ENCODE assay signal across 8 cellular contexts in genomic region chr3:161104561-161105551, GRCh38. TPM values are rescaled to one million over a fixed set of nuclear protein-coding genes. Genes with fewer than 3 reads are reported as not detected.
DNase-seq lines count a peak whose midpoint lies in the region; ATAC-seq and TF ChIP-seq lines count a peak whose summit lies in the region.

TSS of gene B3GALNT1 (minus strand) at chr3:161105349. CDS start at chr3:161086754, 18,595 bp downstream.

- DNase-seq in AG20443 (ENCODE audit: low spot score) = peak; percentile 67
- DNase-seq in NCI-H748 treated with DMSO at 0.1 percent for 48 hours (lab: John Stamatoyannopoulos, UW) = peak; percentile 21
- peak in 48 of 58 donors; percentile 5 to 82 (median 46) for DNase-seq in anterior cingulate cortex (lab: John Stamatoyannopoulos, UW)
- no peak for DNase-seq in right atrium auricular region (ENCODE audit: low spot score)
- DNase-seq in posterior cingulate gyrus = peak; percentile 22 to 92 (median 48)
- DNase-seq in NCI-H2196 (lab: John Stamatoyannopoulos, UW; ENCODE audit: unreplicated experiment) = no peak

- H3K27me3 ChIP-seq in right atrium auricular region = no peaks in the 10 kb centered on the region

- H3K9me3 ChIP-seq in right atrium auricular region = no peaks in the 10 kb centered on the region

- peaks cover 4% of the 10 kb centered on the region for H3K36me3 ChIP-seq in right atrium auricular region

- TF ChIP-seq CTCF in right atrium auricular region (IDR thresholded peaks at IDR 0.05) = peak in 1 of 2 donors; percentile 7

- peak within 1 kb of the TSS; percentile 87 to 88 for H3K27ac ChIP-seq in right atrium auricular region

- peak within 1 kb of the TSS; percentile 70 to 80 for H3K4me3 ChIP-seq in right atrium auricular region

- intact Hi-C loops in posterior cingulate gyrus (cut with DNase I) = loop anchor here (10.0 kb wide), 1 partner anchor 110 kb away; no protein-coding TSS in a partner anchor

- H3K4me1 ChIP-seq in right atrium auricular region = peaks cover 0 to 44% of the 10 kb centered on the region in 2 donors

- peak; percentile 74 for ATAC-seq in GM18867 (IDR thresholded peaks at IDR 0.05; ENCODE audit: unreplicated experiment)
- ATAC-seq in HG03045 (IDR thresholded peaks at IDR 0.05; ENCODE audit: unreplicated experiment) = peak; percentile 78

RNA-seq across cellular contexts. Expression of gene B3GALNT1, which starts in this region (rescaled TPM):
- total RNA-seq in right atrium auricular region = 10 to 100 TPM; 27.6 to 70.2 TPM

Comparison
In these comparisons a context has a peak if more than half of its experiments do, and no peak if none do; other contexts are left out.
1. DNase-seq: peak in AG20443 (single experiment), NCI-H748 treated with DMSO at 0.1 percent for 48 hours (single experiment), anterior cingulate cortex (48 of 58) and posterior cingulate gyrus (10 of 10); none in right atrium auricular region (single experiment) and NCI-H2196 (single experiment).